ENCODE assay signal across 11 cellular contexts in the genomic region with DNA sequence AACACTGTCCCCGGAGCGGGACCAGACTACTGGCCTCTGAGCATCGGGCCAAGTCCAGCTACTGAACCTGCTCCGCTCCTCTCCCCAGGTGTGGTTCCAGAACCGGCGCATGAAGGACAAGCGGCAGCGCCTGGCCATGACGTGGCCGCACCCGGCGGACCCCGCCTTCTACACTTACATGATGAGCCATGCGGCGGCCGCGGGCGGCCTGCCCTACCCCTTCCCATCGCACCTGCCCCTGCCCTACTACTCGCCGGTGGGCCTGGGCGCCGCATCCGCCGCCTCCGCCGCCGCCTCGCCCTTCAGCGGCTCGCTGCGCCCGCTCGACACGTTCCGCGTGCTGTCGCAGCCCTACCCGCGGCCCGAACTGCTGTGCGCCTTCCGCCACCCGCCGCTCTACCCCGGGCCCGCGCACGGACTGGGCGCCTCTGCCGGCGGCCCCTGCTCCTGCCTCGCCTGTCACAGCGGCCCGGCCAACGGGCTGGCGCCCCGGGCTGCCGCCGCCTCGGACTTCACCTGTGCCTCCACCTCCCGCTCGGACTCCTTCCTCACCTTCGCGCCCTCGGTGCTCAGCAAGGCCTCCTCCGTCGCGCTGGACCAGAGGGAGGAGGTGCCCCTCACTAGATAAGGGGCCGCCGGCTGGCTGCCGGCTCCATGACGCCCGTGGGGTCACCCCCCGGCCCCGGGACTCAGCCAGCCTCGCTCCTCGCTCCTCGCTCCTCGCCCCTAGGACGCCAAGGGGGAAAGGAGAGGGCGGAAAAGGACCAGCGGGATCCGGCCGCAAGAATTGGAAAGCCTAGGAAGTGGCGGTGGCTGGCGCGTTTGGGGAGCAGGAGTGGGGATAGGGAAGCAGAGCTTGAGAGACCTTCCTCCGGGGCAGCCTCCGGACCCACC. TPM values are rescaled to one million over a fixed set of nuclear protein-coding genes. Genes with fewer than 3 reads are reported as not detected.
DNase-seq lines count a peak whose midpoint lies in the region; ATAC-seq lines count a peak whose summit lies in the region.
"Had no signal": no experiment of that assay in that cellular context is flagged by ENCODE, and none has a peak within 500 bp of the region (broad histone marks: within the 10 kb centered on the region; RNA-seq: fewer than 3 reads in every experiment).

No MANE protein-coding gene starts in this region.

- DNase-seq in DMS153 (lab: John Stamatoyannopoulos, UW) (peak; percentile 18), DMS153 treated with DMSO at 0.1 percent for 48 hours (lab: John Stamatoyannopoulos, UW; ENCODE audit: unreplicated experiment) (no peak), kidney tubule cell (ENCODE audit: low spot score) (peak; percentile 27), activated gamma-delta T cell (lab: John Stamatoyannopoulos, UW) (no peak)
- DNase-seq in activated CD8-positive, alpha-beta T cell treated with anti-CD3 and anti-CD28 coated beads, Interleukin-2, amount 10 ng/mL, durations not matched to agents 7 days and 5 days = no peak
- DNase-seq in stimulated activated naive B cell treated with anti-CD40 and anti-IgM and Interleukin-4, amounts not matched to agents 10 μg/mL and 1 μg/mL and 100 μg/mL, for 72 hours = no peak
- DNase-seq in stimulated activated CD4-positive, alpha-beta T cell treated with anti-CD3 and anti-CD28 coated beads, Interleukin-12 subunit alpha, Interleukin-12 subunit beta, amount 100 ng/mL, for 4 hours = no peak
- DNase-seq: T-cell had no signal

- peaks cover 90% of the 10 kb centered on the region for H3K27me3 Mint-ChIP-seq in activated CD8-positive, alpha-beta T cell treated with anti-CD3 and anti-CD28 coated beads, Interleukin-2, amount 10 ng/mL, durations not matched to agents 7 days and 5 days (ENCODE audit: low read depth)
- peaks cover 86 to 95% of the 10 kb centered on the region in 2 donors for H3K27me3 Mint-ChIP-seq in stimulated activated naive B cell treated with anti-CD40 and anti-IgM and Interleukin-4, amounts not matched to agents 10 μg/mL and 1 μg/mL and 100 μg/mL, for 72 hours

- no peak overlapping the region for H3K27ac Mint-ChIP-seq in activated CD8-positive, alpha-beta T cell treated with anti-CD3 and anti-CD28 coated beads, Interleukin-2, amount 10 ng/mL, durations not matched to agents 7 days and 5 days
- H3K27ac Mint-ChIP-seq in stimulated activated naive B cell treated with anti-CD40 and anti-IgM and Interleukin-4, amounts not matched to agents 10 μg/mL and 1 μg/mL and 100 μg/mL, for 72 hours = peak overlapping the region; percentile 62
- H3K27ac Mint-ChIP-seq: T-cell had no signal

- CTCF ChIA-PET in activated CD8-positive, alpha-beta T cell treated with anti-CD3 and anti-CD28 coated beads, Interleukin-2, amount 10 ng/mL, durations not matched to agents 7 days and 5 days (lab: Charles Lee) = interaction anchor here (1.7 to 1.8 kb wide), 2 partner anchors 35 to 50 kb away, joined by 4 to 5 read pairs; no protein-coding TSS in a partner anchor

- peak; percentile 47 for ATAC-seq in activated CD8-positive, alpha-beta T cell treated with anti-CD3 and anti-CD28 coated beads, Interleukin-2, amount 10 ng/mL, durations not matched to agents 7 days and 5 days
- no peak for ATAC-seq in stimulated activated naive B cell treated with anti-CD40 and anti-IgM and Interleukin-4, amounts not matched to agents 10 μg/mL and 1 μg/mL and 100 μg/mL, for 72 hours (replicated peaks)
- ATAC-seq in HG03095 (IDR thresholded peaks at IDR 0.05; ENCODE audit: unreplicated experiment) = no peak

- POLR2A ChIA-PET in activated CD8-positive, alpha-beta T cell treated with anti-CD3 and anti-CD28 coated beads, Interleukin-2, amount 10 ng/mL, durations not matched to agents 7 days and 5 days (lab: Charles Lee) = no interaction called here

- H3K4me1 Mint-ChIP-seq in activated CD8-positive, alpha-beta T cell treated with anti-CD3 and anti-CD28 coated beads, Interleukin-2, amount 10 ng/mL, durations not matched to agents 7 days and 5 days (ENCODE audit: low read depth) = peaks cover 7% of the 10 kb centered on the region
- H3K4me1 Mint-ChIP-seq in stimulated activated naive B cell treated with anti-CD40 and anti-IgM and Interleukin-4, amounts not matched to agents 10 μg/mL and 1 μg/mL and 100 μg/mL, for 72 hours = peaks cover 29 to 45% of the 10 kb centered on the region in 2 donors

- no peaks in the 10 kb centered on the region for H3K9me3 Mint-ChIP-seq in activated CD8-positive, alpha-beta T cell treated with anti-CD3 and anti-CD28 coated beads, Interleukin-2, amount 10 ng/mL, durations not matched to agents 7 days and 5 days (ENCODE audit: insufficient read depth)
- peaks cover 0 to 7% of the 10 kb centered on the region in 2 donors for H3K9me3 Mint-ChIP-seq in stimulated activated naive B cell treated with anti-CD40 and anti-IgM and Interleukin-4, amounts not matched to agents 10 μg/mL and 1 μg/mL and 100 μg/mL, for 72 hours
- H3K9me3 Mint-ChIP-seq: T-cell had no signal

- peaks cover 4% of the 10 kb centered on the region for H3K36me3 Mint-ChIP-seq in activated CD8-positive, alpha-beta T cell treated with anti-CD3 and anti-CD28 coated beads, Interleukin-2, amount 10 ng/mL, durations not matched to agents 7 days and 5 days (ENCODE audit: low read depth)
- peaks cover 5 to 9% of the 10 kb centered on the region in 2 donors for H3K36me3 Mint-ChIP-seq in stimulated activated naive B cell treated with anti-CD40 and anti-IgM and Interleukin-4, amounts not matched to agents 10 μg/mL and 1 μg/mL and 100 μg/mL, for 72 hours
- H3K36me3 Mint-ChIP-seq: T-cell had no signal

- H3K4me3 Mint-ChIP-seq in activated CD8-positive, alpha-beta T cell treated with anti-CD3 and anti-CD28 coated beads, Interleukin-2, amount 10 ng/mL, durations not matched to agents 7 days and 5 days = no peak overlapping the region
- H3K4me3 Mint-ChIP-seq in stimulated activated naive B cell treated with anti-CD40 and anti-IgM and Interleukin-4, amounts not matched to agents 10 μg/mL and 1 μg/mL and 100 μg/mL, for 72 hours = peak overlapping the region; percentile 29 to 32

RNA-seq across cellular contexts. Expression of gene EVX1, which starts 3.4 kb away (rescaled TPM):
- not detected for total RNA-seq in activated CD8-positive, alpha-beta T cell treated with anti-CD3 and anti-CD28 coated beads, Interleukin-2, amount 10 ng/mL, durations not matched to agents 7 days and 5 days
- total RNA-seq: fibroblast of lung, subcutaneous adipose tissue had no signal

RNA-seq across cellular contexts. Expression of gene HOXA13, which starts 46.2 kb away (rescaled TPM):
- not detected for total RNA-seq in activated CD8-positive, alpha-beta T cell treated with anti-CD3 and anti-CD28 coated beads, Interleukin-2, amount 10 ng/mL, durations not matched to agents 7 days and 5 days
- total RNA-seq: fibroblast of lung, T-cell had no signal

Comparison
In these comparisons a context has a peak if more than half of its experiments do, and no peak if none do; other contexts are left out.
1. DNase-seq: peak in DMS153 (single experiment) and kidney tubule cell (single experiment); none in DMS153 treated with DMSO at 0.1 percent for 48 hours (single experiment), activated CD8-positive, alpha-beta T cell treated with anti-CD3 and anti-CD28 coated beads, Interleukin-2, amount 10 ng/mL, durations not matched to agents 7 days and 5 days (single experiment), stimulated activated naive B cell treated with anti-CD40 and anti-IgM and Interleukin-4, amounts not matched to agents 10 μg/mL and 1 μg/mL and 100 μg/mL, for 72 hours (single experiment), activated gamma-delta T cell (single experiment) and stimulated activated CD4-positive, alpha-beta T cell treated with anti-CD3 and anti-CD28 coated beads, Interleukin-12 subunit alpha, Interleukin-12 subunit beta, amount 100 ng/mL, for 4 hours (single experiment).